Comparison of ENCODE assay signal across 8 cellular contexts in the genomic region with DNA sequence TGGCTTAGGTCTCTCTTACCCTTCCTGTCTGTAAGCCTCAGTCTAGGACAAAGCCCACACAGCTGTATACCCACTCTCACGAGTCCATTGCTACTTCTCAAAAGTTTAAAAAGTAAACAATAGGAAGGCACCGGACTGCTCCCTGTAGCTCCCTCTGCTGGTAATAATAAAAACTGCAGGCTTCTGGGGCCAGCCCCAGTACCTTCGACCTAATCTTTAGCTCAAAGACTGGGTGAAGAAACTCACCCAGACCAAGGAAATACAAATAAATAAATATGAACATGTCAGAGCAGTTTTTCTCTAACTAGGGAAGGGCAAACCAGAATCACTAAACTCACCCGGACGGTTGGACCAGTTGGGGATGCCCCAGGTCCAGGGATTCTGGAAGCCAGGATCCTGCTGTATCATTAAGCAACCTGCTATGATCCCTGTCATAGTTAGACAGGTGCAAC. TPM values are rescaled to one million over a fixed set of nuclear protein-coding genes. Genes with fewer than 3 reads are reported as not detected.
DNase-seq lines count a peak whose midpoint lies in the region; ATAC-seq and TF ChIP-seq lines count a peak whose summit lies in the region.

No MANE protein-coding gene starts in this region.

- TF ChIP-seq CTCF in choroid plexus epithelial cell (conservative IDR thresholded peaks at IDR 0.05; ENCODE audit: low read depth, low read length) (peak; percentile 89), lung (IDR thresholded peaks at IDR 0.05; ENCODE audit: control extremely low read depth, extremely low read depth) (peak; percentile 78)

- H3K9me3 ChIP-seq in lung (ENCODE audit: control insufficient read depth in 2 of 2, insufficient read depth in 1 of 2, low read length in 1 of 2), result no peaks in the 10 kb centered on the region

- H3K27ac ChIP-seq in lung (ENCODE audit: low read depth in 1 of 2, low read length in 1 of 2), result peak overlapping the region in 1 of 2 donors; percentile 15

- no peak overlapping the region for H3K4me3 ChIP-seq in choroid plexus epithelial cell (ENCODE audit: low read depth, low read length)
- no peak overlapping the region for H3K4me3 ChIP-seq in lung

- peak; percentile 34 to 42 for ATAC-seq in activated CD4-positive, CD25-positive, alpha-beta regulatory T cell treated with anti-CD3 and anti-CD28 coated beads, Interleukin-2, amount 50 U/mL, for 24 hours
- peak; percentile 50 for ATAC-seq in lung (ENCODE audit: insufficient read depth, low FRiP score)
- ATAC-seq in HG02642 (IDR thresholded peaks at IDR 0.05; ENCODE audit: poor library complexity, unreplicated experiment), result no peak

- 23 to 32% methylated on average over 5 of the region's 5 CpGs for WGBS in lung, 2 donors

- peak; percentile 36 for DNase-seq in NCI-H510A treated with DMSO at 0.1 percent for 48 hours (lab: John Stamatoyannopoulos, UW)
- no peak for DNase-seq in NCI-H510A (lab: John Stamatoyannopoulos, UW)
- DNase-seq in NCI-H128 (lab: John Stamatoyannopoulos, UW; ENCODE audit: unreplicated experiment), result peak; percentile 3
- peak; percentile 71 for DNase-seq in choroid plexus epithelial cell (ENCODE audit: low read depth)
- DNase-seq in lung (ENCODE audit: low spot score), result peak; percentile 59
- DNase-seq in stimulated activated CD8-positive, alpha-beta memory T cell treated with anti-CD3 and anti-CD28 coated beads, Interleukin-4, amount 100 ng/mL, for 24 hours (ENCODE audit: low read depth), result peak; percentile 32

- peaks cover 3 to 12% of the 10 kb centered on the region in 2 donors for H3K4me1 ChIP-seq in lung (ENCODE audit: control insufficient read depth in 2 of 2, insufficient read depth in 2 of 2, low read length in 2 of 2)

- H3K36me3 ChIP-seq in lung (ENCODE audit: control insufficient read depth in 2 of 2, insufficient read depth in 2 of 2, low read length in 2 of 2), result peaks cover 21 to 47% of the 10 kb centered on the region in 2 donors

- no peaks in the 10 kb centered on the region for H3K27me3 ChIP-seq in lung (ENCODE audit: control insufficient read depth, insufficient read depth)

RNA-seq across cellular contexts. Expression of a gene that starts 5.0 kb away (rescaled TPM):
- total RNA-seq in lung, result 10 to 100 TPM; 49.7 to 88.4 TPM
- 10 to 100 TPM; 32.4 to 35.3 TPM for polyA plus RNA-seq in lung

RNA-seq across cellular contexts. Expression of a gene that starts 11.8 kb away (rescaled TPM):
- 10 to 100 TPM; 28.5 to 42.4 TPM for total RNA-seq in lung
- 10 to 100 TPM; 13.7 to 31.7 TPM for polyA plus RNA-seq in lung

RNA-seq across cellular contexts. Expression of a gene that starts 28.5 kb away (rescaled TPM):
- 100 to 1,000 TPM in 1 of 2 donors, 10 to 100 TPM in 1; 51.2 to 122 TPM for total RNA-seq in lung
- 100 to 1,000 TPM in 1 of 2 donors, 10 to 100 TPM in 1; 62.7 to 103 TPM for polyA plus RNA-seq in lung

RNA-seq across cellular contexts. Expression of a gene that starts 36.2 kb away (rescaled TPM):
- 100 to 1,000 TPM in 1 of 2 donors, 10 to 100 TPM in 1; 70.7 to 163 TPM for total RNA-seq in lung
- polyA plus RNA-seq in lung, result 100 to 1,000 TPM; 233 to 301 TPM

RNA-seq across cellular contexts. Expression of a gene that starts 54.9 kb away (rescaled TPM):
- 10 to 100 TPM in 1 of 2 donors, 1 to 10 TPM in 1; 3.8 to 15.2 TPM for total RNA-seq in lung
- 10 to 100 TPM in 1 of 2 donors, 1 to 10 TPM in 1; 10.0 to 15.7 TPM for polyA plus RNA-seq in lung
